ENCODE assay signal across 10 cellular contexts in genomic region chr1:231160851-231161710, GRCh38. TPM values are rescaled to one million over a fixed set of nuclear protein-coding genes. Genes with fewer than 3 reads are reported as not detected.
DNase-seq lines count a peak whose midpoint lies in the region; ATAC-seq, FAIRE-seq and TF ChIP-seq lines count a peak whose summit lies in the region.
"Had no signal": no experiment of that assay in that cellular context is flagged by ENCODE, and none has a peak within 500 bp of the region (broad histone marks: within the 10 kb centered on the region; RNA-seq: fewer than 3 reads in every experiment).

No MANE protein-coding gene starts in this region.

- H3K4me2 ChIP-seq in A549 (peak overlapping the region; percentile 100), GM23338 (peak overlapping the region; percentile 91)

- DNase-seq in A549 (ENCODE audit: low read depth in 1 of 2, low spot score in 1 of 2) (no peak), GM23338 (ENCODE audit: low spot score) (peak; percentile 32), dorsolateral prefrontal cortex (peak in 8 of 10 donors; percentile 25 to 73 (median 56)), GM12892 (ENCODE audit: insufficient read length) (no peak)
- DNase-seq in naive thymus-derived CD4-positive, alpha-beta T cell: no peak
- no peak for DNase-seq in effector CD8-positive, alpha-beta T cell (lab: John Stamatoyannopoulos, UW)
- DNase-seq: DND-41 had no signal

- FAIRE-seq in A549 (lab: Jason Lieb, UNC): no peak
- no peak for FAIRE-seq in GM12892 (lab: Jason Lieb, UNC)

- POLR2A ChIA-PET in A549 (lab: Yijun Ruan, JAX): no interaction called here
- POLR2A ChIA-PET in naive thymus-derived CD4-positive, alpha-beta T cell (lab: Charles Lee): no interaction called here

- TF ChIP-seq CTCF in A549 (IDR thresholded peaks at IDR 0.05): no peak
- no peak for TF ChIP-seq CTCF in GM23338 (conservative IDR thresholded peaks at IDR 0.05; ENCODE audit: low read depth in 2 of 2)
- TF ChIP-seq CTCF in dorsolateral prefrontal cortex (IDR thresholded peaks at IDR 0.05 in 54 of 56, conservative IDR thresholded peaks at IDR 0.05 in 2 of 56; ENCODE audit: low read depth in 1 of 56, partially characterized antibody in 56 of 56): no peak

- peak overlapping the region; percentile 63 for H2AFZ ChIP-seq in GM23338

- H3K79me2 ChIP-seq in GM23338 (replicated peaks; ENCODE audit: insufficient read depth): no peaks in the 10 kb centered on the region

- H3K9me2 ChIP-seq in GM23338 (ENCODE audit: insufficient read depth): no peaks in the 10 kb centered on the region

- peak overlapping the region; percentile 69 for H3K4me3 Mint-ChIP-seq in GM23338
- peak overlapping the region in 8 of 10 donors; percentile 7 to 61 (median 34) for H3K4me3 Mint-ChIP-seq in naive thymus-derived CD4-positive, alpha-beta T cell

- H3K4me1 Mint-ChIP-seq in GM23338: no peaks in the 10 kb centered on the region
- peaks cover 0 to 9% (median 2%) of the 10 kb centered on the region in 7 donors for H3K4me1 Mint-ChIP-seq in naive thymus-derived CD4-positive, alpha-beta T cell

- peaks cover 23% of the 10 kb centered on the region for H3K4me1 ChIP-seq in A549
- 0 out of 2 replicates have a peak, but pooled peaks cover 6% of the 10 kb centered on the region for H3K4me1 ChIP-seq in GM23338 (ENCODE audit: insufficient read depth)
- peaks cover 0 to 7% of the 10 kb centered on the region in 2 donors for H3K4me1 ChIP-seq in naive thymus-derived CD4-positive, alpha-beta T cell (ENCODE audit: control insufficient read depth in 2 of 2, insufficient read depth in 2 of 2, low read length in 2 of 2)

- TF ChIP-seq POLR2A in A549 (IDR thresholded peaks at IDR 0.05; ENCODE audit: low read length) (no peak), GM12892 (IDR thresholded peaks at IDR 0.05; ENCODE audit: low read depth, low read length) (no peak)

- WGBS in A549 (ENCODE audit: missing lambda C conversion rate): 81% methylated on average over 54 of the region's 55 CpGs

- H4K20me1 ChIP-seq in GM23338 (replicated peaks; ENCODE audit: insufficient read depth): peaks cover 17% of the 10 kb centered on the region; the same call in 1 of the 2 replicates

- H3K27ac Mint-ChIP-seq in GM23338: no peak overlapping the region
- H3K27ac Mint-ChIP-seq in naive thymus-derived CD4-positive, alpha-beta T cell: no peak overlapping the region
- H3K27ac Mint-ChIP-seq: activated naive CD4-positive, alpha-beta T cell treated with anti-CD3 and anti-CD28 coated beads, Interleukin-2, amount 50 U/mL, for 72 hours had no signal

- CTCF ChIA-PET in A549 (lab: Yijun Ruan, JAX): interaction anchor here (0.9 to 1.8 kb wide), 3 partner anchors 9 to 68 kb away, joined by 3 to 7 read pairs (median 7); no protein-coding TSS in a partner anchor
- CTCF ChIA-PET in naive thymus-derived CD4-positive, alpha-beta T cell (lab: Charles Lee): no interaction called here

- peak overlapping the region; percentile 54 for H3K4me3 ChIP-seq in A549
- H3K4me3 ChIP-seq in GM23338: peak overlapping the region; percentile 69
- H3K4me3 ChIP-seq in dorsolateral prefrontal cortex: peak overlapping the region; percentile 39 to 76 (median 61)
- H3K4me3 ChIP-seq in naive thymus-derived CD4-positive, alpha-beta T cell (ENCODE audit: low read length): no peak overlapping the region

- H3K9me3 Mint-ChIP-seq in GM23338: peaks cover 4% of the 10 kb centered on the region; the same call in 2 of the 3 replicates
- peaks cover 0 to 5% (median 0%) of the 10 kb centered on the region in 11 donors for H3K9me3 Mint-ChIP-seq in naive thymus-derived CD4-positive, alpha-beta T cell
- H3K9me3 Mint-ChIP-seq: activated naive CD4-positive, alpha-beta T cell treated with anti-CD3 and anti-CD28 coated beads, Interleukin-2, amount 50 U/mL, for 72 hours had no signal

- intact Hi-C loops in dorsolateral prefrontal cortex (cut with DNase I): loop anchor here in 1 of 2 donors (5.0 kb wide), 1 partner anchor 39 kb away; no protein-coding TSS in a partner anchor
- intact Hi-C loops in naive thymus-derived CD4-positive, alpha-beta T cell (cut with micrococcal nuclease): loop anchor here in 1 of 2 donors (10.0 kb wide), 1 partner anchor 736 kb away; the partner anchor contains the start of gene PGBD5

- H3K27me3 ChIP-seq in GM23338 (ENCODE audit: insufficient read depth) (peaks cover 96% of the 10 kb centered on the region), dorsolateral prefrontal cortex (peaks cover 0 to 25% (median 0%) of the 10 kb centered on the region in 45 donors)
- H3K27me3 ChIP-seq in naive thymus-derived CD4-positive, alpha-beta T cell (ENCODE audit: control insufficient read depth in 2 of 2, insufficient read depth in 2 of 2, low read length in 2 of 2): peaks cover 0 to 9% of the 10 kb centered on the region in 2 donors

- ATAC-seq in A549 (no peak), GM23338 (peak; percentile 5; the same call in 2 of the 3 replicates), GM21717 (IDR thresholded peaks at IDR 0.05; ENCODE audit: unreplicated experiment) (no peak), HG03378 (IDR thresholded peaks at IDR 0.05; ENCODE audit: unreplicated experiment) (no peak)
- ATAC-seq in naive thymus-derived CD4-positive, alpha-beta T cell: no peak

- no peak for TF ChIP-seq EP300 in A549 (IDR thresholded peaks at IDR 0.05)

- no peaks in the 10 kb centered on the region for H3F3A ChIP-seq in GM23338 (replicated peaks; ENCODE audit: low read depth)

- no peak for TF ChIP-seq RAD21 in A549 (conservative IDR thresholded peaks at IDR 0.05 in 1 of 2, IDR thresholded peaks at IDR 0.05 in 1 of 2)

- no peaks in the 10 kb centered on the region for H3K36me3 ChIP-seq in GM23338 (ENCODE audit: insufficient read depth)
- H3K36me3 ChIP-seq in naive thymus-derived CD4-positive, alpha-beta T cell (ENCODE audit: control insufficient read depth in 2 of 3, insufficient read depth in 3 of 3, low read length in 3 of 3): no peaks in the 10 kb centered on the region

- H3K27me3 Mint-ChIP-seq in GM23338 (ENCODE audit: insufficient read depth, low read depth, poor library complexity): peaks cover 70% of the 10 kb centered on the region
- H3K27me3 Mint-ChIP-seq in naive thymus-derived CD4-positive, alpha-beta T cell: peaks cover 56 to 77% (median 69%) of the 10 kb centered on the region in 5 donors

- H3K27ac ChIP-seq in A549: no peak overlapping the region
- H3K27ac ChIP-seq in GM23338 (ENCODE audit: low read depth): no peak overlapping the region
- H3K27ac ChIP-seq in dorsolateral prefrontal cortex: peak overlapping the region in 13 of 59 donors; percentile 1 to 71 (median 46)
- H3K27ac ChIP-seq in naive thymus-derived CD4-positive, alpha-beta T cell (ENCODE audit: low read depth, low read length): no peak overlapping the region

- H3K9me3 ChIP-seq in A549: no peaks in the 10 kb centered on the region
- no peaks in the 10 kb centered on the region for H3K9me3 ChIP-seq in naive thymus-derived CD4-positive, alpha-beta T cell (ENCODE audit: control insufficient read depth in 2 of 3, low read length in 3 of 3)

- H3K36me3 Mint-ChIP-seq in GM23338 (ENCODE audit: low read depth): no peaks in the 10 kb centered on the region
- no peaks in the 10 kb centered on the region for H3K36me3 Mint-ChIP-seq in naive thymus-derived CD4-positive, alpha-beta T cell

TF ChIP-seq in A549, 52 proteins besides CTCF, POLR2A, EP300 and RAD21 (continues in another document):
- no peak for TF ChIP-seq MAFK (IDR thresholded peaks at IDR 0.05; ENCODE audit: partially characterized antibody)
- no peak for TF ChIP-seq HOXB13 (CRISPR knock-in tag; IDR thresholded peaks at IDR 0.05; ENCODE audit: low read depth)
- TF ChIP-seq KDM1A (IDR thresholded peaks at IDR 0.05; ENCODE audit: low read depth): no peak
- TF ChIP-seq FOSL2 (IDR thresholded peaks at IDR 0.05): no peak
- no peak for TF ChIP-seq FOSL2 (CRISPR knock-in tag; IDR thresholded peaks at IDR 0.05)
- no peak for TF ChIP-seq ESRRA (IDR thresholded peaks at IDR 0.05; ENCODE audit: borderline replicate concordance, low read length)
- no peak for TF ChIP-seq CHD2 (IDR thresholded peaks at IDR 0.05; ENCODE audit: low read length, partially characterized antibody)
- TF ChIP-seq CHD4 (IDR thresholded peaks at IDR 0.05; ENCODE audit: borderline replicate concordance): no peak

TF ChIP-seq in GM23338, 12 proteins besides CTCF, POLR2A, EP300 and RAD21 (continues in another document):
- TF ChIP-seq CREB1 (CRISPR knock-in tag; IDR thresholded peaks at IDR 0.05; ENCODE audit: low read depth) (no peak), EZH2 (IDR thresholded peaks at IDR 0.05; ENCODE audit: low read depth, unreplicated experiment) (peak; percentile 85)

RNA-seq across cellular contexts. Expression of gene TRIM67, which starts 0.8 kb away (rescaled TPM):
- polyA plus RNA-seq in A549 (2011; rRNA removed) (0.25 and 0.35 TPM in 2 replicates), A549 (2017; fragmentation: RNase III; extraction: RNeasy Plus Mini Kit Qiagen cat#74134 plus additional on column Dnase treatment) (0.23 to 0.50 TPM (median 0.26 TPM) in 3 replicates), GM23338 (2016; fragmentation: Nextera tagmentation; extraction: Ambion mirVana) (not detected in 2 replicates)
- 0.29 and 0.47 TPM in 2 replicates for polyA plus RNA-seq in A549 (2012; cell fraction: cytosol; rRNA removed)
- polyA plus RNA-seq in A549 (2012; cell fraction: nucleus; rRNA removed): 1.0 and 1.3 TPM in 2 replicates
- polyA minus RNA-seq in A549 (2011; rRNA and poly(A)+ RNA removed): 0.37 and 0.83 TPM in 2 replicates
- 0.03 TPM in 1 of 2 replicates, not detected in the other for total RNA-seq in GM23338 (2014; rRNA removed; shearing (Covaris generic))
- 1 to 10 TPM in 115 of 120 experiments, under 1 TPM in 5; 0.78 to 3.4 (median 1.8) TPM for total RNA-seq in dorsolateral prefrontal cortex
- under 1 TPM in 1 of 5 experiments, not detected in 4; 0.02 TPM for total RNA-seq in naive thymus-derived CD4-positive, alpha-beta T cell
- not detected for polyA plus RNA-seq in naive thymus-derived CD4-positive, alpha-beta T cell
- not detected for polyA plus RNA-seq in GM12892 (2012; ENCODE audit: missing spikeins)

Comparison
In these comparisons a context has a peak if more than half of its experiments do, and no peak if none do; other contexts are left out.
1. DNase-seq: peak in GM23338 (single experiment) and dorsolateral prefrontal cortex (8 of 10); none in A549 (0 of 2), naive thymus-derived CD4-positive, alpha-beta T cell (0 of 9), GM12892 (single experiment) and effector CD8-positive, alpha-beta T cell (single experiment).